Comparison of ENCODE assay signal across 8 cellular contexts in the genomic region with DNA sequence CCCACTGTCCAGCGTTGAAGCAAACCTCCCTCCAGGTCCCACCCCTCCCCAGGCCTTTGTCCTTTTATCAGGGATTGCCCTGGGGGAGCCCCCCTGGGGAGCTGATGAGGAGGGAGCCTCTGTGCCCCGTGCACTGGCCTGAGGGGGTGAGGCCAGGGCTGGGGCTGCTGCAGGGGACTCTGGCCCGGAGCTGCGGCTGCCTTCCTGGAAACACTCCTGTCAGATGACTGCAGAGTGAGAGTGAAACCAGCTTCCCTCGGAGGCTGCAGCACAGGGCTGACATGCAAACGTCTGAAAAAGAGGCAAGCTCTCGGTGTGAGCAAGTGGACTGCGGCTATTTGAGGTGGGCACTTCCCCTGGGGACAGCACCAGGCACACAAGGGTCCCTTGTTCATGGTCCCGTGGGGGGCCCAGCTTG. TPM values are rescaled to one million over a fixed set of nuclear protein-coding genes. Genes with fewer than 3 reads are reported as not detected.
DNase-seq lines count a peak whose midpoint lies in the region; ATAC-seq and TF ChIP-seq lines count a peak whose summit lies in the region.
"Had no signal": no experiment of that assay in that cellular context is flagged by ENCODE, and none has a peak within 500 bp of the region (broad histone marks: within the 10 kb centered on the region; RNA-seq: fewer than 3 reads in every experiment).

No MANE protein-coding gene starts in this region.

- H3F3A ChIP-seq in SK-N-SH (replicated peaks; ENCODE audit: insufficient read depth): no peaks in the 10 kb centered on the region

- ATAC-seq in GM21367 (IDR thresholded peaks at IDR 0.05; ENCODE audit: unreplicated experiment): peak; percentile 24

- H3K4me3 ChIP-seq in SK-N-SH (ENCODE audit: low read depth in 2 of 2, low read length in 1 of 2) (no peak overlapping the region), choroid plexus epithelial cell (ENCODE audit: low read depth, low read length) (peak overlapping the region; percentile 24), skeletal muscle tissue (ENCODE audit: low read length in 3 of 3) (peak overlapping the region in 2 of 3 donors; percentile 43 to 49)

- H3K4me2 ChIP-seq in SK-N-SH: peak overlapping the region; percentile 15; the same call in 1 of the 2 replicates

- TF ChIP-seq CTCF in SK-N-SH (IDR thresholded peaks at IDR 0.05) (no peak), choroid plexus epithelial cell (conservative IDR thresholded peaks at IDR 0.05; ENCODE audit: low read depth, low read length) (no peak)

- no peaks in the 10 kb centered on the region for H3K27me3 ChIP-seq in SK-N-SH (ENCODE audit: insufficient read depth)
- no peaks in the 10 kb centered on the region for H3K27me3 ChIP-seq in skeletal muscle tissue (ENCODE audit: control insufficient read depth in 3 of 3, insufficient read depth in 3 of 3, low read length in 3 of 3)
- H3K27me3 ChIP-seq: SJSA1 had no signal

- H3K27ac ChIP-seq in SK-N-SH (ENCODE audit: low read depth in 2 of 2, low read length in 1 of 2): no peak overlapping the region; a peak in 1 of 4 replicates
- no peak overlapping the region for H3K27ac ChIP-seq in skeletal muscle tissue (ENCODE audit: low read depth, low read length)
- H3K27ac ChIP-seq: SJSA1 had no signal

- peaks cover under 1% of the 10 kb centered on the region; the same call in 1 of the 2 replicates for H3K79me2 ChIP-seq in SK-N-SH (ENCODE audit: insufficient read depth)

- 34% methylated on average over 7 of the region's 9 CpGs for WGBS in SK-N-SH (ENCODE audit: low lambda C conversion rate)

- H3K36me3 ChIP-seq in SK-N-SH (replicated peaks in 1 of 2; ENCODE audit: control insufficient read depth in 1 of 2, insufficient read depth in 2 of 2, low read length in 1 of 2) (no peaks in the 10 kb centered on the region), skeletal muscle tissue (ENCODE audit: control insufficient read depth in 3 of 3, insufficient read depth in 3 of 3, low read length in 3 of 3) (no peaks in the 10 kb centered on the region)

- H3K9me3 ChIP-seq in SK-N-SH (no peaks in the 10 kb centered on the region), skeletal muscle tissue (ENCODE audit: control insufficient read depth in 3 of 3, low read length in 3 of 3) (no peaks in the 10 kb centered on the region)

- TF ChIP-seq EP300 in SK-N-SH (IDR thresholded peaks at IDR 0.05; ENCODE audit: borderline replicate concordance in 1 of 2, low read depth in 1 of 2, low read length in 1 of 2): no peak

- CTCF ChIA-PET in SK-N-SH (lab: Yijun Ruan, JAX): interaction anchor here (1.1 to 1.5 kb wide), 2 partner anchors 38 to 40 kb away, joined by 3 to 5 read pairs; a partner anchor contains a TSS

- H2AFZ ChIP-seq in SK-N-SH (ENCODE audit: low read depth): 0 out of 2 replicates have a peak overlapping the region, but pooled peaks have one; percentile 18

- no peak for TF ChIP-seq RAD21 in SK-N-SH (IDR thresholded peaks at IDR 0.05; ENCODE audit: low read length)

- DNase-seq in SK-N-SH (no peak), choroid plexus epithelial cell (ENCODE audit: low read depth) (peak; percentile 71), COLO668 (lab: John Stamatoyannopoulos, UW; ENCODE audit: unreplicated experiment) (no peak), NCI-H1105 (lab: John Stamatoyannopoulos, UW) (no peak), DMS153 (lab: John Stamatoyannopoulos, UW) (no peak)

- peaks cover 0 to 7% of the 10 kb centered on the region in 2 experiments; a peak in 2 of 4 replicates for H3K4me1 ChIP-seq in SK-N-SH (ENCODE audit: control insufficient read depth in 1 of 2, insufficient read depth in 2 of 2, low read depth in 1 of 2, low read length in 1 of 2)
- peaks cover 7 to 20% (median 9%) of the 10 kb centered on the region in 3 donors for H3K4me1 ChIP-seq in skeletal muscle tissue (ENCODE audit: control insufficient read depth in 3 of 3, insufficient read depth in 3 of 3, low read length in 3 of 3)

- no peaks in the 10 kb centered on the region for H3K9me2 ChIP-seq in SK-N-SH

- no peaks in the 10 kb centered on the region for H4K20me1 ChIP-seq in SK-N-SH (ENCODE audit: insufficient read depth)

- no peak overlapping the region for H3K9ac ChIP-seq in SK-N-SH
- no peak overlapping the region for H3K9ac ChIP-seq in skeletal muscle tissue (ENCODE audit: low read depth in 1 of 3, low read length in 3 of 3)

- POLR2A ChIA-PET in SK-N-SH (lab: Yijun Ruan, JAX): no interaction called here

TF ChIP-seq in SK-N-SH, 30 proteins besides CTCF, POLR2A, EP300 and RAD21:
- TF ChIP-seq TAF1 (IDR thresholded peaks at IDR 0.05; ENCODE audit: borderline replicate concordance, low read depth, low read length) (no peak), TEAD4 (IDR thresholded peaks at IDR 0.05; ENCODE audit: borderline replicate concordance, insufficient read depth) (no peak), SIN3A (IDR thresholded peaks at IDR 0.05; ENCODE audit: borderline replicate concordance, low read depth, low read length) (no peak), MXI1 (IDR thresholded peaks at IDR 0.05; ENCODE audit: low read depth, low read length) (no peak), ELF1 (IDR thresholded peaks at IDR 0.05) (no peak), GATA2 (CRISPR knock-in tag; IDR thresholded peaks at IDR 0.05) (no peak), NFIC (IDR thresholded peaks at IDR 0.05; ENCODE audit: borderline replicate concordance) (no peak), FOXJ3 (CRISPR knock-in tag; IDR thresholded peaks at IDR 0.05) (no peak)
- TF ChIP-seq, protein P1, sequence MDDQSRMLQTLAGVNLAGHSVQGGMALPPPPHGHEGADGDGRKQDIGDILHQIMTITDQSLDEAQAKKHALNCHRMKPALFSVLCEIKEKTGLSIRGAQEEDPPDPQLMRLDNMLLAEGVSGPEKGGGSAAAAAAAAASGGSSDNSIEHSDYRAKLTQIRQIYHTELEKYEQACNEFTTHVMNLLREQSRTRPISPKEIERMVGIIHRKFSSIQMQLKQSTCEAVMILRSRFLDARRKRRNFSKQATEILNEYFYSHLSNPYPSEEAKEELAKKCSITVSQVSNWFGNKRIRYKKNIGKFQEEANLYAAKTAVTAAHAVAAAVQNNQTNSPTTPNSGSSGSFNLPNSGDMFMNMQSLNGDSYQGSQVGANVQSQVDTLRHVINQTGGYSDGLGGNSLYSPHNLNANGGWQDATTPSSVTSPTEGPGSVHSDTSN (IDR thresholded peaks at IDR 0.05): no peak
- TF ChIP-seq, protein P2, sequence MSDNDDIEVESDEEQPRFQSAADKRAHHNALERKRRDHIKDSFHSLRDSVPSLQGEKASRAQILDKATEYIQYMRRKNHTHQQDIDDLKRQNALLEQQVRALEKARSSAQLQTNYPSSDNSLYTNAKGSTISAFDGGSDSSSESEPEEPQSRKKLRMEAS (IDR thresholded peaks at IDR 0.05; ENCODE audit: low read depth): no peak
TF ChIP-seq in SK-N-SH: peak in this region for 0.

RNA-seq across cellular contexts. Expression of a gene that starts 4.6 kb away (rescaled TPM):
- polyA plus RNA-seq in SK-N-SH (2012; rRNA removed): 13.3 and 15.4 TPM in 2 replicates
- polyA plus RNA-seq in SK-N-SH (2012; cell fraction: cytosol; rRNA removed): 4.9 and 8.3 TPM in 2 replicates
- 35.0 and 39.8 TPM in 2 replicates for polyA plus RNA-seq in SK-N-SH (2012; cell fraction: nucleus; rRNA removed)
- total RNA-seq in skeletal muscle tissue: 4.7 TPM

RNA-seq across cellular contexts. Expression of a gene that starts 15.6 kb away (rescaled TPM):
- polyA plus RNA-seq in SK-N-SH (2012; rRNA removed): 756 and 1,070 TPM in 2 replicates
- polyA plus RNA-seq in SK-N-SH (2012; cell fraction: cytosol; rRNA removed): 867 and 896 TPM in 2 replicates
- 430 and 459 TPM in 2 replicates for polyA plus RNA-seq in SK-N-SH (2012; cell fraction: nucleus; rRNA removed)
- 196 TPM for total RNA-seq in skeletal muscle tissue

RNA-seq across cellular contexts. Expression of a gene that starts 29.6 kb away (rescaled TPM):
- polyA plus RNA-seq in SK-N-SH (2012; rRNA removed): 4.2 and 5.0 TPM in 2 replicates
- 0.45 and 0.63 TPM in 2 replicates for polyA plus RNA-seq in SK-N-SH (2012; cell fraction: cytosol; rRNA removed)
- polyA plus RNA-seq in SK-N-SH (2012; cell fraction: nucleus; rRNA removed): 46.4 and 69.8 TPM in 2 replicates
- total RNA-seq in skeletal muscle tissue: 0.52 TPM

RNA-seq across cellular contexts. Expression of a gene that starts 32.5 kb away (rescaled TPM):
- 338 and 517 TPM in 2 replicates for polyA plus RNA-seq in SK-N-SH (2012; rRNA removed)
- 293 and 298 TPM in 2 replicates for polyA plus RNA-seq in SK-N-SH (2012; cell fraction: cytosol; rRNA removed)
- 329 and 407 TPM in 2 replicates for polyA plus RNA-seq in SK-N-SH (2012; cell fraction: nucleus; rRNA removed)
- total RNA-seq in skeletal muscle tissue: 109 TPM

RNA-seq across cellular contexts. Expression of a gene that starts 39.4 kb away (rescaled TPM):
- polyA plus RNA-seq in SK-N-SH (2012; rRNA removed): 2.4 and 2.6 TPM in 2 replicates
- polyA plus RNA-seq in SK-N-SH (2012; cell fraction: cytosol; rRNA removed): 0.68 and 1.0 TPM in 2 replicates
- polyA plus RNA-seq in SK-N-SH (2012; cell fraction: nucleus; rRNA removed): 23.3 and 46.7 TPM in 2 replicates
- 0.52 TPM for total RNA-seq in skeletal muscle tissue

Comparison
In these comparisons a context has a peak if more than half of its experiments do, and no peak if none do; other contexts are left out.
1. H3K4me3 ChIP-seq: peak in choroid plexus epithelial cell (single experiment) and skeletal muscle tissue (2 of 3); none in SK-N-SH (0 of 2).